Comparison of ENCODE assay signal across 7 cellular contexts in genomic region chr14:91897716-91898115, GRCh38. TPM values are rescaled to one million over a fixed set of nuclear protein-coding genes. Genes with fewer than 3 reads are reported as not detected.
DNase-seq lines count a peak whose midpoint lies in the region; ATAC-seq, FAIRE-seq and TF ChIP-seq lines count a peak whose summit lies in the region.
"Not testable (repeated sequence)": the region's sequence is repeated elsewhere in the genome, so short reads cannot be mapped to it uniquely, and the experiment has no call there.

No MANE protein-coding gene starts in this region.

- H3K4me3 Mint-ChIP-seq in HFFc6: not testable (repeated sequence)

- not testable (repeated sequence) for FAIRE-seq in pancreas (lab: Jason Lieb, UNC)

- not testable (repeated sequence) for TF ChIP-seq EP300 in gastroesophageal sphincter (IDR thresholded peaks at IDR 0.05); stomach (IDR thresholded peaks at IDR 0.05)

- DNase-seq in HFFc6; breast epithelium (ENCODE audit: low spot score in 2 of 2); pancreas; stomach; tibial artery: not testable (repeated sequence)

- H3K9me3 Mint-ChIP-seq in HFFc6: not testable (repeated sequence)

- not testable (repeated sequence) for H3K4me3 ChIP-seq in breast epithelium; gastroesophageal sphincter; liver (ENCODE audit: low read depth in 1 of 3, low read length in 3 of 3); pancreas; stomach; tibial artery

- H3K36me3 ChIP-seq in breast epithelium; gastroesophageal sphincter; liver (ENCODE audit: control insufficient read depth in 4 of 4, insufficient read depth in 3 of 4, low read depth in 1 of 4, low read length in 3 of 4); pancreas; stomach; tibial artery: not testable (repeated sequence)

- WGBS in gastroesophageal sphincter (ENCODE audit: low coverage in 1 of 2), 2 donors: 95 to 100% methylated on average over 3 of the region's 5 CpGs
- WGBS in liver: 72% methylated on average over 5 of the region's 5 CpGs
- 76 to 80% methylated on average over 5 of the region's 5 CpGs for WGBS in pancreas, 2 donors
- 88 to 95% (median 91%) methylated on average over 5 of the region's 5 CpGs for WGBS in stomach, 5 donors

- intact Hi-C loops in breast epithelium (cut with DNase I; ENCODE audit: low total_unique reads); stomach (cut with DNase I; ENCODE audit: low total_unique reads); tibial artery (cut with DNase I; ENCODE audit: low total_unique reads): not testable (repeated sequence)
- intact Hi-C loops in pancreas (cut with DNase I): loop anchor here in 1 of 3 donors (10.0 kb wide), 1 partner anchor 143 kb away; no protein-coding TSS in a partner anchor

- peak overlapping the region; percentile 42; the same call in 1 of the 2 replicates for H3K27ac Mint-ChIP-seq in HFFc6

- H3K9me3 ChIP-seq in breast epithelium; gastroesophageal sphincter; liver (ENCODE audit: control insufficient read depth in 4 of 4, low read length in 3 of 4); pancreas; stomach; tibial artery: not testable (repeated sequence)

- not testable (repeated sequence) for TF ChIP-seq RAD21 in liver (IDR thresholded peaks at IDR 0.05)

- H3K27me3 ChIP-seq in breast epithelium; gastroesophageal sphincter; liver (ENCODE audit: control insufficient read depth in 4 of 4, insufficient read depth in 4 of 4, low read length in 3 of 4); pancreas; stomach; tibial artery: not testable (repeated sequence)

- peak overlapping the region; percentile 48 to 81 for H3K27ac ChIP-seq in breast epithelium
- H3K27ac ChIP-seq in gastroesophageal sphincter: peak overlapping the region in 3 of 4 donors; percentile 61 to 66 (median 63)
- H3K27ac ChIP-seq in liver (ENCODE audit: low read depth in 1 of 2, low read length in 2 of 2): peak overlapping the region; percentile 4 to 60
- peak overlapping the region; percentile 47 to 82 (median 62) for H3K27ac ChIP-seq in pancreas
- H3K27ac ChIP-seq in stomach: peak overlapping the region in 4 of 5 donors; percentile 57 to 81 (median 72)
- H3K27ac ChIP-seq in tibial artery: peak overlapping the region; percentile 64 to 89

- H3K36me3 Mint-ChIP-seq in HFFc6 (ENCODE audit: low read depth): not testable (repeated sequence)

- not testable (repeated sequence) for ATAC-seq in gastroesophageal sphincter, pancreas

- not testable (repeated sequence) for H3K9ac ChIP-seq in liver (ENCODE audit: low read depth in 1 of 2, low read length in 2 of 2)

- H3K4me1 ChIP-seq in breast epithelium: not testable (repeated sequence)
- H3K4me1 ChIP-seq in gastroesophageal sphincter (peaks cover 0 to 44% (median 6%) of the 10 kb centered on the region in 3 donors), liver (ENCODE audit: control insufficient read depth in 4 of 4, insufficient read depth in 4 of 4, low read length in 3 of 4) (peaks cover 3 to 29% (median 21%) of the 10 kb centered on the region in 4 donors), pancreas (peaks cover 38 to 66% (median 53%) of the 10 kb centered on the region in 3 donors), stomach (peaks cover 39 to 65% (median 50%) of the 10 kb centered on the region in 4 donors), tibial artery (peaks cover 0 to 92% (median 60%) of the 10 kb centered on the region in 4 donors)

- not testable (repeated sequence) for TF ChIP-seq POLR2A in breast epithelium (IDR thresholded peaks at IDR 0.05); gastroesophageal sphincter (IDR thresholded peaks at IDR 0.05); stomach (IDR thresholded peaks at IDR 0.05)

- TF ChIP-seq CTCF in HFFc6 (IDR thresholded peaks at IDR 0.05); breast epithelium (IDR thresholded peaks at IDR 0.05); gastroesophageal sphincter (IDR thresholded peaks at IDR 0.05); liver (IDR thresholded peaks at IDR 0.05; ENCODE audit: low read depth, low read length, missing input control); pancreas (IDR thresholded peaks at IDR 0.05); stomach (IDR thresholded peaks at IDR 0.05); tibial artery (IDR thresholded peaks at IDR 0.05): not testable (repeated sequence)

- peaks cover 21% of the 10 kb centered on the region for H3K4me1 Mint-ChIP-seq in HFFc6 (ENCODE audit: low read depth)

- not testable (repeated sequence) for H3K27me3 Mint-ChIP-seq in HFFc6 (ENCODE audit: insufficient read depth)

RNA-seq across cellular contexts. Expression of gene TC2N, which starts 30.4 kb away (rescaled TPM):
- under 1 TPM; 0.10 to 0.71 (median 0.33) TPM for total RNA-seq in HFFc6 (2021; fragmentation: NEBNext Ultra II Directional; extraction: Animal tissue kit (Norgen Biotek cat#: 25700))
- total RNA-seq in breast epithelium (100 to 1,000 TPM in 2 of 3 donors, 10 to 100 TPM in 1; 36.6 to 169 (median 166) TPM), gastroesophageal sphincter (10 to 100 TPM; 19.9 to 38.6 (median 29.2) TPM), liver (1 to 10 TPM; 1.9 to 6.4 TPM), pancreas (100 to 1,000 TPM in 5 of 6 donors, 10 to 100 TPM in 1; 96.5 to 215 (median 119) TPM), stomach (100 to 1,000 TPM in 3 of 5 donors, 10 to 100 TPM in 2; 66.6 to 162 (median 106) TPM)
- polyA plus RNA-seq in liver (1 to 10 TPM in 1 of 2 donors, under 1 TPM in 1; 0.62 to 1.3 TPM), pancreas (10 to 100 TPM; 23.9 to 45.4 TPM), stomach (10 to 100 TPM; 15.6 to 34.2 (median 19.7) TPM)

RNA-seq across cellular contexts. Expression of gene FBLN5, which starts 49.8 kb away (rescaled TPM):
- 100 to 1,000 TPM; 127 to 242 (median 205) TPM for total RNA-seq in HFFc6 (2021; fragmentation: NEBNext Ultra II Directional; extraction: Animal tissue kit (Norgen Biotek cat#: 25700))
- total RNA-seq in breast epithelium (100 to 1,000 TPM in 1 of 3 donors, 10 to 100 TPM in 2; 81.8 to 171 (median 83.2) TPM), gastroesophageal sphincter (100 to 1,000 TPM in 2 of 4 donors, 10 to 100 TPM in 2; 77.7 to 186 (median 127) TPM), liver (10 to 100 TPM in 1 of 2 donors, 1 to 10 TPM in 1; 3.9 to 18.7 TPM), pancreas (10 to 100 TPM; 11.5 to 34.3 (median 23.3) TPM), stomach (100 to 1,000 TPM in 2 of 5 donors, 10 to 100 TPM in 3; 44.9 to 151 (median 76.3) TPM)
- polyA plus RNA-seq in liver (10 to 100 TPM; 10.9 to 21.8 TPM), pancreas (10 to 100 TPM; 21.4 to 22.5 TPM), stomach (10 to 100 TPM; 20.1 to 48.3 (median 22.7) TPM)
